Comparison of ENCODE assay signal across 15 cellular contexts in genomic region chr15:99118801-99119546, GRCh38.
"Had no signal": no experiment of that assay in that cellular context is flagged by ENCODE, and none has a peak within 500 bp of the region (broad histone marks: within the 10 kb centered on the region; RNA-seq: fewer than 3 reads in every experiment).

No MANE protein-coding gene starts in this region.

- ATAC-seq: activated CD4-positive, CD25-positive, alpha-beta regulatory T cell treated with anti-CD3 and anti-CD28 coated beads, Interleukin-2, amount 50 U/mL, for 24 hours; activated CD8-positive, alpha-beta memory T cell treated with anti-CD3 and anti-CD28 coated beads, Interleukin-2, amount 10 ng/mL, durations not matched to agents 7 days and 5 days; mucosa of descending colon had no signal

- DNase-seq: activated CD4-positive, alpha-beta T cell treated with anti-CD3 and anti-CD28 coated beads, Interleukin-2, amount 50 U/mL, for 4 hours; activated CD8-positive, alpha-beta memory T cell treated with anti-CD3 and anti-CD28 coated beads, Interleukin-2, amount 10 ng/mL, durations not matched to agents 7 days and 5 days; activated effector memory CD4-positive, alpha-beta T cell treated with Interleukin-2 at 50 U/mL for 16 hours; activated T-cell treated with anti-CD3 and anti-CD28 coated beads, Interleukin-2, amount 50 U/mL, for 24 hours; endodermal cell; erythroblast; mammary epithelial cell; mucosa of descending colon; nephron progenitor cell; small intestine; SW 1271 had no signal

- H3K27ac Mint-ChIP-seq: activated CD8-positive, alpha-beta memory T cell treated with anti-CD3 and anti-CD28 coated beads, Interleukin-2, amount 10 ng/mL, durations not matched to agents 7 days and 5 days; activated naive CD4-positive, alpha-beta T cell treated with anti-CD3 and anti-CD28 coated beads, Interleukin-2, amount 50 U/mL, for 24 hours; activated T-cell treated with anti-CD3 and anti-CD28 coated beads, Interleukin-2, amount 50 U/mL, for 24 hours; endodermal cell; nephron progenitor cell had no signal

- H3K9me3 ChIP-seq: mucosa of descending colon, SJSA1, tibial nerve had no signal

- H3K4me3 ChIP-seq: mucosa of descending colon, SJSA1, tibial nerve had no signal

- H3K36me3 Mint-ChIP-seq: activated CD8-positive, alpha-beta memory T cell treated with anti-CD3 and anti-CD28 coated beads, Interleukin-2, amount 10 ng/mL, durations not matched to agents 7 days and 5 days; activated naive CD4-positive, alpha-beta T cell treated with anti-CD3 and anti-CD28 coated beads, Interleukin-2, amount 50 U/mL, for 24 hours had no signal

- H3K4me1 Mint-ChIP-seq: activated CD8-positive, alpha-beta memory T cell treated with anti-CD3 and anti-CD28 coated beads, Interleukin-2, amount 10 ng/mL, durations not matched to agents 7 days and 5 days; activated naive CD4-positive, alpha-beta T cell treated with anti-CD3 and anti-CD28 coated beads, Interleukin-2, amount 50 U/mL, for 24 hours had no signal

- H3K27ac ChIP-seq: SJSA1, tibial nerve had no signal

- H3K27me3 Mint-ChIP-seq: activated CD8-positive, alpha-beta memory T cell treated with anti-CD3 and anti-CD28 coated beads, Interleukin-2, amount 10 ng/mL, durations not matched to agents 7 days and 5 days; activated naive CD4-positive, alpha-beta T cell treated with anti-CD3 and anti-CD28 coated beads, Interleukin-2, amount 50 U/mL, for 24 hours; activated T-cell treated with anti-CD3 and anti-CD28 coated beads, Interleukin-2, amount 50 U/mL, for 24 hours had no signal

- H3K4me3 Mint-ChIP-seq: activated CD8-positive, alpha-beta memory T cell treated with anti-CD3 and anti-CD28 coated beads, Interleukin-2, amount 10 ng/mL, durations not matched to agents 7 days and 5 days; activated naive CD4-positive, alpha-beta T cell treated with anti-CD3 and anti-CD28 coated beads, Interleukin-2, amount 50 U/mL, for 24 hours; activated T-cell treated with anti-CD3 and anti-CD28 coated beads, Interleukin-2, amount 50 U/mL, for 24 hours; endodermal cell; nephron progenitor cell had no signal

- H3K9me3 Mint-ChIP-seq: activated naive CD4-positive, alpha-beta T cell treated with anti-CD3 and anti-CD28 coated beads, Interleukin-2, amount 50 U/mL, for 24 hours; activated T-cell treated with anti-CD3 and anti-CD28 coated beads, Interleukin-2, amount 50 U/mL, for 24 hours; endodermal cell; nephron progenitor cell had no signal

- H3K27me3 ChIP-seq: SJSA1, tibial nerve had no signal
